1 cellular context compared by ENCODE assay signal in the genomic region with DNA sequence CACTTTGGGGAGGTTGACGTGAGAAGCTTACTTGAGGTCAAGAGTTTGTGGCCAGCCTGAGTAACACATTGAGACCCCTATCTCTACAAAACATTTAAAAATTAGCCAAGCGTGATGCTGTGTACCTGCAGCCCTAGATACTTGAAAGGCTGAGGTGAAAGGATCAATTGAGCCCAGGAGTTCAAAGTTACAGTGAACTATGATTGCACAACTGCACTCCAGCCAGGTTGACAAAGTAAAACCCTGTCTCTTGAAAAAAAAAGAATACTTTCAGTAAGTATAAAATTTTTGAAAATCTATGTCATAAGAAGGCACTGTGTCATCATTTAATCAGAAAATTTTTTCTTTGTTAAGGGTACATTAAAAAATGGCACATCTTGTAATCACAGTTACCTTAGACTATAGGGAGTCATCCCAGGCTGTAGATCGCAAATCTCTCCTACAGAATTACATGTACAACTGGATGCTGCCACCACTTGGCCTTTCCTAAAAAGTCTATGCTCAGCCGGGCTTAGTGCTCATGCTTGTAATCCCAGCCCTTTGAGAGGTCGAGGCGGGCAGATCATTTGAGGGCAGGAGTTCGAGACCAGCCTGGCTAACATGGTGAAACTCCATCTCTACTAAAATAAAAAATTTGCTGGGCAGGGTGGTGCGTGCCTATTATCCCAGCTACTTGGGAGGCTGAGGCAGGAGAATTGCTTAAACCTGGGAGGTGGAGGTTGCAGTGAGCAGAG.
TF ChIP-seq lines count a peak whose summit lies in the region.

No MANE protein-coding gene starts in this region.

TF ChIP-seq in HepG2, 621 proteins besides CTCF, POLR2A, EP300 and RAD21 (continued from another document and continues in another):
- TF ChIP-seq, protein P1, sequence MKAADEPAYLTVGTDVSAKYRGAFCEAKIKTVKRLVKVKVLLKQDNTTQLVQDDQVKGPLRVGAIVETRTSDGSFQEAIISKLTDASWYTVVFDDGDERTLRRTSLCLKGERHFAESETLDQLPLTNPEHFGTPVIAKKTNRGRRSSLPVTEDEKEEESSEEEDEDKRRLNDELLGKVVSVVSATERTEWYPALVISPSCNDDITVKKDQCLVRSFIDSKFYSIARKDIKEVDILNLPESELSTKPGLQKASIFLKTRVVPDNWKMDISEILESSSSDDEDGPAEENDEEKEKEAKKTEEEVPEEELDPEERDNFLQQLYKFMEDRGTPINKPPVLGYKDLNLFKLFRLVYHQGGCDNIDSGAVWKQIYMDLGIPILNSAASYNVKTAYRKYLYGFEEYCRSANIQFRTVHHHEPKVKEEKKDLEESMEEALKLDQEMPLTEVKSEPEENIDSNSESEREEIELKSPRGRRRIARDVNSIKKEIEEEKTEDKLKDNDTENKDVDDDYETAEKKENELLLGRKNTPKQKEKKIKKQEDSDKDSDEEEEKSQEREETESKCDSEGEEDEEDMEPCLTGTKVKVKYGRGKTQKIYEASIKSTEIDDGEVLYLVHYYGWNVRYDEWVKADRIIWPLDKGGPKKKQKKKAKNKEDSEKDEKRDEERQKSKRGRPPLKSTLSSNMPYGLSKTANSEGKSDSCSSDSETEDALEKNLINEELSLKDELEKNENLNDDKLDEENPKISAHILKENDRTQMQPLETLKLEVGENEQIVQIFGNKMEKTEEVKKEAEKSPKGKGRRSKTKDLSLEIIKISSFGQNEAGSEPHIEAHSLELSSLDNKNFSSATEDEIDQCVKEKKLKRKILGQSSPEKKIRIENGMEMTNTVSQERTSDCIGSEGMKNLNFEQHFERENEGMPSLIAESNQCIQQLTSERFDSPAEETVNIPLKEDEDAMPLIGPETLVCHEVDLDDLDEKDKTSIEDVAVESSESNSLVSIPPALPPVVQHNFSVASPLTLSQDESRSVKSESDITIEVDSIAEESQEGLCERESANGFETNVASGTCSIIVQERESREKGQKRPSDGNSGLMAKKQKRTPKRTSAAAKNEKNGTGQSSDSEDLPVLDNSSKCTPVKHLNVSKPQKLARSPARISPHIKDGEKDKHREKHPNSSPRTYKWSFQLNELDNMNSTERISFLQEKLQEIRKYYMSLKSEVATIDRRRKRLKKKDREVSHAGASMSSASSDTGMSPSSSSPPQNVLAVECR (CRISPR knock-in tag; IDR thresholded peaks at IDR 0.05; ENCODE audit: borderline replicate concordance): peak; percentile 55; the same call in 1 of the 2 replicates
- peak; percentile 59; the same call in 1 of the 2 replicates for TF ChIP-seq KMT2B (CRISPR knock-in tag; IDR thresholded peaks at IDR 0.05)
- TF ChIP-seq ZNF205 (CRISPR knock-in tag; IDR thresholded peaks at IDR 0.05): peak; percentile 87
- TF ChIP-seq MAFK (conservative IDR thresholded peaks at IDR 0.05 in 1 of 2, IDR thresholded peaks at IDR 0.05 in 1 of 2; ENCODE audit: low read length in 2 of 2): 0 out of 4 replicates have a peak, but pooled peaks of 1 of the 2 experiments have one; percentile 0
- peak; percentile 98 for TF ChIP-seq HNF4G (IDR thresholded peaks at IDR 0.05; ENCODE audit: borderline replicate concordance, low read depth, low read length)
- peak; percentile 92 for TF ChIP-seq HNF4G (CRISPR knock-in tag; IDR thresholded peaks at IDR 0.05; ENCODE audit: borderline replicate concordance, low read depth)
- peak; percentile 70; the same call in 1 of the 2 replicates for TF ChIP-seq BRF2 (CRISPR knock-in tag; IDR thresholded peaks at IDR 0.05)
- no peak for TF ChIP-seq KDM5B (CRISPR knock-in tag; IDR thresholded peaks at IDR 0.05; ENCODE audit: borderline replicate concordance)
- TF ChIP-seq ZBTB25 (CRISPR knock-in tag; IDR thresholded peaks at IDR 0.05): peak; percentile 95; the same call in 1 of the 2 replicates
- peak; percentile 60 for TF ChIP-seq MIER2 (CRISPR knock-in tag; IDR thresholded peaks at IDR 0.05)
- TF ChIP-seq, protein P2, sequence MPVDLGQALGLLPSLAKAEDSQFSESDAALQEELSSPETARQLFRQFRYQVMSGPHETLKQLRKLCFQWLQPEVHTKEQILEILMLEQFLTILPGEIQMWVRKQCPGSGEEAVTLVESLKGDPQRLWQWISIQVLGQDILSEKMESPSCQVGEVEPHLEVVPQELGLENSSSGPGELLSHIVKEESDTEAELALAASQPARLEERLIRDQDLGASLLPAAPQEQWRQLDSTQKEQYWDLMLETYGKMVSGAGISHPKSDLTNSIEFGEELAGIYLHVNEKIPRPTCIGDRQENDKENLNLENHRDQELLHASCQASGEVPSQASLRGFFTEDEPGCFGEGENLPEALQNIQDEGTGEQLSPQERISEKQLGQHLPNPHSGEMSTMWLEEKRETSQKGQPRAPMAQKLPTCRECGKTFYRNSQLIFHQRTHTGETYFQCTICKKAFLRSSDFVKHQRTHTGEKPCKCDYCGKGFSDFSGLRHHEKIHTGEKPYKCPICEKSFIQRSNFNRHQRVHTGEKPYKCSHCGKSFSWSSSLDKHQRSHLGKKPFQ (CRISPR knock-in tag; IDR thresholded peaks at IDR 0.05; ENCODE audit: insufficient replicate concordance): peak; percentile 57
- peak; percentile 39; the same call in 1 of the 2 replicates for TF ChIP-seq ZHX2 (IDR thresholded peaks at IDR 0.05; ENCODE audit: low read depth)
- TF ChIP-seq ZHX2 (CRISPR knock-in tag; IDR thresholded peaks at IDR 0.05; ENCODE audit: borderline replicate concordance): no peak
- peak; percentile 87 for TF ChIP-seq ASH2L (IDR thresholded peaks at IDR 0.05; ENCODE audit: insufficient read length, low read depth, low read length)
- peak; percentile 98 for TF ChIP-seq GATAD2A (CRISPR knock-in tag; IDR thresholded peaks at IDR 0.05)
- TF ChIP-seq, protein P3, sequence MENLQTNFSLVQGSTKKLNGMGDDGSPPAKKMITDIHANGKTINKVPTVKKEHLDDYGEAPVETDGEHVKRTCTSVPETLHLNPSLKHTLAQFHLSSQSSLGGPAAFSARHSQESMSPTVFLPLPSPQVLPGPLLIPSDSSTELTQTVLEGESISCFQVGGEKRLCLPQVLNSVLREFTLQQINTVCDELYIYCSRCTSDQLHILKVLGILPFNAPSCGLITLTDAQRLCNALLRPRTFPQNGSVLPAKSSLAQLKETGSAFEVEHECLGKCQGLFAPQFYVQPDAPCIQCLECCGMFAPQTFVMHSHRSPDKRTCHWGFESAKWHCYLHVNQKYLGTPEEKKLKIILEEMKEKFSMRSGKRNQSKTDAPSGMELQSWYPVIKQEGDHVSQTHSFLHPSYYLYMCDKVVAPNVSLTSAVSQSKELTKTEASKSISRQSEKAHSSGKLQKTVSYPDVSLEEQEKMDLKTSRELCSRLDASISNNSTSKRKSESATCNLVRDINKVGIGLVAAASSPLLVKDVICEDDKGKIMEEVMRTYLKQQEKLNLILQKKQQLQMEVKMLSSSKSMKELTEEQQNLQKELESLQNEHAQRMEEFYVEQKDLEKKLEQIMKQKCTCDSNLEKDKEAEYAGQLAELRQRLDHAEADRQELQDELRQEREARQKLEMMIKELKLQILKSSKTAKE (CRISPR knock-in tag; IDR thresholded peaks at IDR 0.05; ENCODE audit: borderline replicate concordance): peak; percentile 79; the same call in 1 of the 2 replicates
- peak; percentile 37; the same call in 1 of the 2 replicates for TF ChIP-seq ZNF607 (CRISPR knock-in tag; IDR thresholded peaks at IDR 0.05; ENCODE audit: borderline replicate concordance)
- no peak for TF ChIP-seq TRIM22 (IDR thresholded peaks at IDR 0.05)
- peak; percentile 94; the same call in 1 of the 2 replicates for TF ChIP-seq RXRA (CRISPR knock-in tag; IDR thresholded peaks at IDR 0.05)
- TF ChIP-seq, protein P4, sequence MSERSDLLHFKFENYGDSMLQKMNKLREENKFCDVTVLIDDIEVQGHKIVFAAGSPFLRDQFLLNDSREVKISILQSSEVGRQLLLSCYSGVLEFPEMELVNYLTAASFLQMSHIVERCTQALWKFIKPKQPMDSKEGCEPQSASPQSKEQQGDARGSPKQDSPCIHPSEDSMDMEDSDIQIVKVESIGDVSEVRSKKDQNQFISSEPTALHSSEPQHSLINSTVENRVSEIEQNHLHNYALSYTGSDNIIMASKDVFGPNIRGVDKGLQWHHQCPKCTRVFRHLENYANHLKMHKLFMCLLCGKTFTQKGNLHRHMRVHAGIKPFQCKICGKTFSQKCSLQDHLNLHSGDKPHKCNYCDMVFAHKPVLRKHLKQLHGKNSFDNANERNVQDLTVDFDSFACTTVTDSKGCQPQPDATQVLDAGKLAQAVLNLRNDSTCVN (CRISPR knock-in tag; IDR thresholded peaks at IDR 0.05; ENCODE audit: borderline replicate concordance): 0 out of 2 replicates have a peak, but pooled peaks have one; percentile 19
- 0 out of 2 replicates have a peak, but pooled peaks have one; percentile 22 for TF ChIP-seq IRX3 (CRISPR knock-in tag; IDR thresholded peaks at IDR 0.05; ENCODE audit: borderline replicate concordance, low read depth)
- no peak for TF ChIP-seq GZF1 (CRISPR knock-in tag; IDR thresholded peaks at IDR 0.05)
- 0 out of 2 replicates have a peak, but pooled peaks have one; percentile 39 for TF ChIP-seq IRF9 (CRISPR knock-in tag; IDR thresholded peaks at IDR 0.05; ENCODE audit: borderline replicate concordance)
- peak; percentile 88; the same call in 1 of the 2 replicates for TF ChIP-seq MTA1 (CRISPR knock-in tag; IDR thresholded peaks at IDR 0.05; ENCODE audit: borderline replicate concordance)
- TF ChIP-seq NAIF1 (CRISPR knock-in tag; IDR thresholded peaks at IDR 0.05; ENCODE audit: borderline replicate concordance): peak; percentile 59; the same call in 1 of the 2 replicates
- no peak for TF ChIP-seq KAT2B (IDR thresholded peaks at IDR 0.05; ENCODE audit: borderline replicate concordance, low read depth, low read length)
- TF ChIP-seq TCF7L2 (IDR thresholded peaks at IDR 0.05; ENCODE audit: low read depth, low read length): peak; percentile 80
- TF ChIP-seq ZNF761 (CRISPR knock-in tag; conservative IDR thresholded peaks at IDR 0.05): 0 out of 2 replicates have a peak, but pooled peaks have one; percentile 41
- TF ChIP-seq ZNF232 (CRISPR knock-in tag; IDR thresholded peaks at IDR 0.05; ENCODE audit: borderline replicate concordance): no peak; the same call in 1 of the 2 replicates
- TF ChIP-seq KLF9 (CRISPR knock-in tag; IDR thresholded peaks at IDR 0.05; ENCODE audit: low read depth): 0 out of 2 replicates have a peak, but pooled peaks have one; percentile 54
